ENCODE assay signal across 9 cellular contexts in genomic region chr7:50304158-50304910, GRCh38. TPM values are rescaled to one million over a fixed set of nuclear protein-coding genes. Genes with fewer than 3 reads are reported as not detected.
DNase-seq lines count a peak whose midpoint lies in the region; ATAC-seq and TF ChIP-seq lines count a peak whose summit lies in the region.
"Had no signal": no experiment of that assay in that cellular context is flagged by ENCODE, and none has a peak within 500 bp of the region (broad histone marks: within the 10 kb centered on the region; RNA-seq: fewer than 3 reads in every experiment).

Gene IKZF1 (plus strand): TSS chr7:50304716. CDS start chr7:50319062, 14,346 bp downstream.

- peak within 1 kb of the TSS; percentile 93 for H3K4me3 Mint-ChIP-seq in CD8-positive, alpha-beta T cell
- peak within 1 kb of the TSS; percentile 95 to 100 (median 100) for H3K4me3 Mint-ChIP-seq in IgD-negative memory B cell
- peak within 1 kb of the TSS; percentile 93 to 96 for H3K4me3 Mint-ChIP-seq in effector memory CD8-positive, alpha-beta T cell

- H3K27me3 Mint-ChIP-seq in CD8-positive, alpha-beta T cell (ENCODE audit: low read depth), result no peaks in the 10 kb centered on the region
- H3K27me3 Mint-ChIP-seq in IgD-negative memory B cell, result no peaks in the 10 kb centered on the region
- no peaks in the 10 kb centered on the region for H3K27me3 Mint-ChIP-seq in effector memory CD8-positive, alpha-beta T cell

- peaks cover 37% of the 10 kb centered on the region for H3K36me3 Mint-ChIP-seq in CD8-positive, alpha-beta T cell
- peaks cover 7% of the 10 kb centered on the region for H3K36me3 Mint-ChIP-seq in IgD-negative memory B cell
- H3K36me3 Mint-ChIP-seq in effector memory CD8-positive, alpha-beta T cell (ENCODE audit: insufficient read depth), result peaks cover 54% of the 10 kb centered on the region

- intact Hi-C loops in CD8-positive, alpha-beta T cell (cut with DNase I, micrococcal nuclease), result loop anchor here in 1 of 2 experiments (1.0 to 5.0 kb wide), 2 partner anchors 65 to 162 kb away; no protein-coding TSS in a partner anchor

- no peaks in the 10 kb centered on the region for H3K27me3 ChIP-seq in CD8-positive, alpha-beta T cell (ENCODE audit: insufficient read depth, low read length)
- H3K27me3 ChIP-seq in mucosa of rectum (ENCODE audit: control insufficient read depth in 2 of 2, insufficient read depth in 2 of 2, low read length in 2 of 2), result peaks cover 8 to 13% of the 10 kb centered on the region in 2 donors
- no peaks in the 10 kb centered on the region for H3K27me3 ChIP-seq in thoracic aorta (replicated peaks; ENCODE audit: insufficient read depth)

- peak; percentile 32 to 82 (median 58) for DNase-seq in CD8-positive, alpha-beta T cell
- peak; percentile 78 for DNase-seq in activated CD4-positive, alpha-beta T cell treated with anti-CD3 and anti-CD28 coated beads for 48 hours
- DNase-seq in effector memory CD8-positive, alpha-beta T cell, result peak; percentile 39 to 56 (median 54)
- DNase-seq in thoracic aorta (ENCODE audit: low spot score) (no peak), NCI-H2081 treated with DMSO at 0.1 percent for 48 hours (lab: John Stamatoyannopoulos, UW) (no peak)

- peak within 1 kb of the TSS; percentile 96 for H3K27ac Mint-ChIP-seq in CD8-positive, alpha-beta T cell
- H3K27ac Mint-ChIP-seq in IgD-negative memory B cell, result peak within 1 kb of the TSS; percentile 80 to 100 (median 97)
- H3K27ac Mint-ChIP-seq in effector memory CD8-positive, alpha-beta T cell, result peak within 1 kb of the TSS; percentile 93 to 95

- no peaks in the 10 kb centered on the region for H3K36me3 ChIP-seq in CD8-positive, alpha-beta T cell (ENCODE audit: insufficient read depth, low read length)
- H3K36me3 ChIP-seq in mucosa of rectum (ENCODE audit: control insufficient read depth in 2 of 2, insufficient read depth in 2 of 2, low read length in 2 of 2), result no peaks in the 10 kb centered on the region
- H3K36me3 ChIP-seq in thoracic aorta, result no peaks in the 10 kb centered on the region

- H3K9me3 ChIP-seq in CD8-positive, alpha-beta T cell (ENCODE audit: low read length), result no peaks in the 10 kb centered on the region
- H3K9me3 ChIP-seq in mucosa of rectum (ENCODE audit: control insufficient read depth in 2 of 2, low read length in 2 of 2) (no peaks in the 10 kb centered on the region), thoracic aorta (no peaks in the 10 kb centered on the region)

- peak within 1 kb of the TSS; percentile 96 for H3K4me3 ChIP-seq in CD8-positive, alpha-beta T cell (ENCODE audit: low read depth, low read length)
- H3K4me3 ChIP-seq in mucosa of rectum (ENCODE audit: low read length in 2 of 2) (peak within 1 kb of the TSS; percentile 58 to 79), thoracic aorta (peak within 1 kb of the TSS; percentile 66)

- POLR2A ChIA-PET in CD8-positive, alpha-beta T cell (lab: Charles Lee), result interaction anchor here (0.6 to 25.1 kb wide), 15 partner anchors 11 to 113 kb away, joined by 3 to 1039 read pairs (median 4); no protein-coding TSS in a partner anchor

- CTCF ChIA-PET in CD8-positive, alpha-beta T cell (lab: Charles Lee), result interaction anchor here (1.0 to 25.1 kb wide), 13 partner anchors 13 to 114 kb away, joined by 3 to 494 read pairs (median 6); no protein-coding TSS in a partner anchor

- peak within 1 kb of the TSS; percentile 65 to 74 for H3K9ac ChIP-seq in mucosa of rectum (ENCODE audit: low read depth in 1 of 2, low read length in 2 of 2)

- no peaks in the 10 kb centered on the region for H3K9me3 Mint-ChIP-seq in CD8-positive, alpha-beta T cell
- H3K9me3 Mint-ChIP-seq in IgD-negative memory B cell, result no peaks in the 10 kb centered on the region
- H3K9me3 Mint-ChIP-seq in effector memory CD8-positive, alpha-beta T cell, result no peaks in the 10 kb centered on the region

- no peak for TF ChIP-seq CTCF in CD8-positive, alpha-beta T cell (IDR thresholded peaks at IDR 0.05)
- no peak for TF ChIP-seq CTCF in thoracic aorta (IDR thresholded peaks at IDR 0.05)

- peak within 1 kb of the TSS; percentile 96 for H3K27ac ChIP-seq in CD8-positive, alpha-beta T cell (ENCODE audit: low read depth, low read length)
- H3K27ac ChIP-seq in mucosa of rectum (ENCODE audit: low read depth in 2 of 2, low read length in 2 of 2) (peak within 1 kb of the TSS; percentile 56 to 74), thoracic aorta (peak within 1 kb of the TSS in 1 of 2 donors; percentile 34)

- H3K4me1 Mint-ChIP-seq in CD8-positive, alpha-beta T cell (ENCODE audit: low read depth), result peaks cover 51% of the 10 kb centered on the region
- H3K4me1 Mint-ChIP-seq in IgD-negative memory B cell, result peaks cover 12 to 18% (median 14%) of the 10 kb centered on the region in 3 donors
- peaks cover 39 to 41% of the 10 kb centered on the region in 2 donors for H3K4me1 Mint-ChIP-seq in effector memory CD8-positive, alpha-beta T cell (ENCODE audit: low read depth in 2 of 2)

- ATAC-seq in CD8-positive, alpha-beta T cell, result peak; percentile 39
- ATAC-seq in GM21360 (IDR thresholded peaks at IDR 0.05; ENCODE audit: unreplicated experiment) (peak; percentile 35), thoracic aorta (ENCODE audit: insufficient number of reproducible peaks, low FRiP score, low read depth) (peak; percentile 18)
- peak; percentile 45 for ATAC-seq in effector memory CD8-positive, alpha-beta T cell (replicated peaks)

- peaks cover 51% of the 10 kb centered on the region for H3K4me1 ChIP-seq in CD8-positive, alpha-beta T cell (ENCODE audit: insufficient read depth, low read length)
- no peaks in the 10 kb centered on the region for H3K4me1 ChIP-seq in mucosa of rectum (ENCODE audit: control insufficient read depth in 2 of 2, insufficient read depth in 2 of 2, low read length in 2 of 2)
- no peaks in the 10 kb centered on the region for H3K4me1 ChIP-seq in thoracic aorta (ENCODE audit: control insufficient read depth in 1 of 2, low read depth in 2 of 2)

RNA-seq across cellular contexts. Expression of gene IKZF1, which starts in this region (rescaled TPM):
- total RNA-seq in CD8-positive, alpha-beta T cell, result 100 to 1,000 TPM; 248 TPM
- 213 TPM for polyA plus RNA-seq in IgD-negative memory B cell
- total RNA-seq in thoracic aorta, result 10 to 100 TPM; 24.4 to 57.8 TPM
- total RNA-seq: glomerular endothelial cell had no signal

Comparison
In these comparisons a context has a peak if more than half of its experiments do, and no peak if none do; other contexts are left out.
1. RNA of gene IKZF1 (total RNA-seq): 248 TPM in CD8-positive, alpha-beta T cell; 24.4 to 57.8 TPM in thoracic aorta; every median in the first group is over 4 times any median in the second.
2. DNase-seq: peak in CD8-positive, alpha-beta T cell (7 of 7), activated CD4-positive, alpha-beta T cell treated with anti-CD3 and anti-CD28 coated beads for 48 hours (single experiment) and effector memory CD8-positive, alpha-beta T cell (3 of 3); none in thoracic aorta (single experiment) and NCI-H2081 treated with DMSO at 0.1 percent for 48 hours (single experiment).
3. Peak in every context shown above with its lines, with median percentiles within 50 percentile points of each other: ATAC-seq, H3K4me3 ChIP-seq, H3K27ac Mint-ChIP-seq and H3K4me3 Mint-ChIP-seq.